ENCODE assay signal across 16 cellular contexts in the genomic region with DNA sequence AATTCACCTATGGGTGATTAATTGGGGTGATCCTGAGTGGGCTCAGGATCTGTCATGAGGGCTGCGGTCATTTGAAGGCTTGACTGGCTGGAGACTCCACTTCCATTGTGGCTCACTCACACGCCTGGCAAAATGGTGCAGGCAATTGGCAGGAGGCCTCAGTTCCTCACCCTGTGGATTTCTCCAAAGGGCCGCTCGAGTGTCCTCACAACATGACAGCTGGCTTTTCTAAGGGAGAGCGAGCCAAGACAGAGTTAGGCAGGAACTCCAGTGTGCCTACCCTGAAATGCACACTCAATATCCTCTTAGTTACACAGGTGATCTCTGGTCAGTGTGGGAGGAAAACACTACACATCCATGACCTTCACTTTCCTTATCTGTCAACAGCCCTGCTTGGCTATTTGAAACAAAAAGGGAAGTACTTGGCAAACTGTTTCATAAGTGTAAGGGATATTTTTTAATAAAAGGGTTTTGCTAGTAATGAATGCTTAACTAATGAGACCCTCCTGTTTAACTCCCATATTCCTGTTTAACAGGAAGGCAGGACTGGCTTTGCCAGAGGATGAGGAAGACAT.
"Had no signal": no experiment of that assay in that cellular context is flagged by ENCODE, and none has a peak within 500 bp of the region (broad histone marks: within the 10 kb centered on the region; RNA-seq: fewer than 3 reads in every experiment).

No MANE protein-coding gene starts in this region.

- H3K4me3 ChIP-seq: ascending aorta, breast epithelium, thyroid gland, uterus had no signal

- H3K27ac ChIP-seq: ascending aorta, breast epithelium, parathyroid adenoma, thyroid gland, uterus had no signal

- H3K9me3 ChIP-seq: ascending aorta, breast epithelium, thyroid gland, uterus had no signal

- H2AFZ ChIP-seq: parathyroid adenoma had no signal

- H3K27ac Mint-ChIP-seq: activated naive CD4-positive, alpha-beta T cell treated with anti-CD3 and anti-CD28 coated beads for 36 hours; activated naive CD8-positive, alpha-beta T cell treated with anti-CD3 and anti-CD28 coated beads, Interleukin-2, amount 50 U/mL, for 24 hours; naive B cell; stimulated activated memory B cell treated with anti-CD40 and anti-IgM and Interleukin-4, amounts not matched to agents 10 μg/mL and 1 μg/mL and 100 μg/mL, for 72 hours; T-helper 2 cell treated with Interferon-gamma antibody and Interleukin-4, amounts not matched to agents 5 μg/mL and 100 μg/mL, for 36 hours had no signal

- H3K4me1 Mint-ChIP-seq: activated naive CD8-positive, alpha-beta T cell treated with anti-CD3 and anti-CD28 coated beads, Interleukin-2, amount 50 U/mL, for 24 hours; naive B cell; stimulated activated memory B cell treated with anti-CD40 and anti-IgM and Interleukin-4, amounts not matched to agents 10 μg/mL and 1 μg/mL and 100 μg/mL, for 72 hours had no signal

- H3K27me3 ChIP-seq: ascending aorta, breast epithelium, thyroid gland, uterus had no signal

- ATAC-seq: activated naive CD8-positive, alpha-beta T cell treated with anti-CD3 and anti-CD28 coated beads, Interleukin-2, amount 50 U/mL, for 24 hours; esophagus mucosa; stimulated activated memory B cell treated with anti-CD40 and anti-IgM and Interleukin-4, amounts not matched to agents 10 μg/mL and 1 μg/mL and 100 μg/mL, for 72 hours had no signal

- H3K9me3 Mint-ChIP-seq: activated naive CD4-positive, alpha-beta T cell treated with anti-CD3 and anti-CD28 coated beads for 36 hours; activated naive CD8-positive, alpha-beta T cell treated with anti-CD3 and anti-CD28 coated beads, Interleukin-2, amount 50 U/mL, for 24 hours; naive B cell; stimulated activated memory B cell treated with anti-CD40 and anti-IgM and Interleukin-4, amounts not matched to agents 10 μg/mL and 1 μg/mL and 100 μg/mL, for 72 hours; T-helper 2 cell treated with Interferon-gamma antibody and Interleukin-4, amounts not matched to agents 5 μg/mL and 100 μg/mL, for 36 hours had no signal

- H3K4me1 ChIP-seq: ascending aorta, breast epithelium, parathyroid adenoma, thyroid gland, uterus had no signal

- DNase-seq: activated CD4-positive, CD25-positive, alpha-beta regulatory T cell treated with anti-CD3 and anti-CD28 coated beads, Interleukin-2, amount 50 U/mL, for 72 hours; activated naive CD4-positive, alpha-beta T cell treated with anti-CD3 and anti-CD28 coated beads for 36 hours; activated naive CD8-positive, alpha-beta T cell treated with anti-CD3 and anti-CD28 coated beads, Interleukin-2, amount 50 U/mL, for 24 hours; activated T-cell treated with anti-CD3 and anti-CD28 coated beads for 4 hours; islet precursor cell; naive B cell; retina; stimulated activated CD4-positive, alpha-beta T cell treated with anti-CD3 and anti-CD28 coated beads, Interleukin-2, amount 100 ng/mL, for 48 hours; thyroid gland; uterus had no signal

- H3K27me3 Mint-ChIP-seq: activated naive CD8-positive, alpha-beta T cell treated with anti-CD3 and anti-CD28 coated beads, Interleukin-2, amount 50 U/mL, for 24 hours had no signal

- H3K36me3 ChIP-seq: ascending aorta, breast epithelium, thyroid gland, uterus had no signal

- H3K36me3 Mint-ChIP-seq: naive B cell; stimulated activated memory B cell treated with anti-CD40 and anti-IgM and Interleukin-4, amounts not matched to agents 10 μg/mL and 1 μg/mL and 100 μg/mL, for 72 hours had no signal

- H3K9ac ChIP-seq: parathyroid adenoma had no signal

- H3K4me3 Mint-ChIP-seq: activated naive CD4-positive, alpha-beta T cell treated with anti-CD3 and anti-CD28 coated beads for 36 hours; activated naive CD8-positive, alpha-beta T cell treated with anti-CD3 and anti-CD28 coated beads, Interleukin-2, amount 50 U/mL, for 24 hours; naive B cell; stimulated activated memory B cell treated with anti-CD40 and anti-IgM and Interleukin-4, amounts not matched to agents 10 μg/mL and 1 μg/mL and 100 μg/mL, for 72 hours; T-helper 2 cell treated with Interferon-gamma antibody and Interleukin-4, amounts not matched to agents 5 μg/mL and 100 μg/mL, for 36 hours had no signal
